ENCODE assay signal across 10 cellular contexts in genomic region chr18:22466608-22467390, GRCh38. TPM values are rescaled to one million over a fixed set of nuclear protein-coding genes. Genes with fewer than 3 reads are reported as not detected.
A peak's percentile ranks its signal among the peaks of the same experiment; 100 is the strongest.
DNase-seq lines count a peak whose midpoint lies in the region; ATAC-seq, FAIRE-seq and TF ChIP-seq lines count a peak whose summit lies in the region.
"Had no signal": no experiment of that assay in that cellular context is flagged by ENCODE, and none has a peak within 500 bp of the region (broad histone marks: within the 10 kb centered on the region; RNA-seq: fewer than 3 reads in every experiment).

No MANE protein-coding gene starts in this region.

- H2AFZ ChIP-seq in GM23338 (peak overlapping the region; percentile 56; the same call in 1 of the 2 replicates), astrocyte (ENCODE audit: low read depth, low read length) (no peak overlapping the region), smooth muscle cell (ENCODE audit: low read depth) (no peak overlapping the region)

- no peaks in the 10 kb centered on the region for H3K9me3 Mint-ChIP-seq in GM23338
- no peaks in the 10 kb centered on the region for H3K9me3 Mint-ChIP-seq in astrocyte (ENCODE audit: unreplicated experiment)

- H3K9me3 ChIP-seq in astrocyte (ENCODE audit: insufficient read depth, low read depth, low read length) (peaks cover 4% of the 10 kb centered on the region), left ventricle myocardium inferior (replicated peaks) (no peaks in the 10 kb centered on the region), smooth muscle cell (replicated peaks; ENCODE audit: low read depth) (no peaks in the 10 kb centered on the region)

- intact Hi-C loops in left ventricle myocardium inferior (cut with micrococcal nuclease), result loop anchor here (10.0 kb wide), 1 partner anchor 88 kb away; no protein-coding TSS in a partner anchor

- ATAC-seq in GM23338, result no peak
- no peak for ATAC-seq in GM18907 (IDR thresholded peaks at IDR 0.05; ENCODE audit: unreplicated experiment)
- no peak for ATAC-seq in GM19467 (IDR thresholded peaks at IDR 0.05; ENCODE audit: unreplicated experiment)

- H3K4me2 ChIP-seq in GM23338, result no peak overlapping the region
- H3K4me2 ChIP-seq in astrocyte (ENCODE audit: low read length), result peak overlapping the region; percentile 78
- H3K4me2 ChIP-seq in smooth muscle cell, result peak overlapping the region; percentile 73

- FAIRE-seq in astrocyte (lab: Jason Lieb, UNC), result peak; percentile 87

- H3K9me2 ChIP-seq in GM23338 (ENCODE audit: insufficient read depth), result no peaks in the 10 kb centered on the region

- H3K27ac ChIP-seq in GM23338 (ENCODE audit: low read depth) (no peak overlapping the region), astrocyte (ENCODE audit: low read depth, low read length) (peak overlapping the region; percentile 94), left ventricle myocardium inferior (replicated peaks) (peak overlapping the region; percentile 96), smooth muscle cell (ENCODE audit: low read depth) (peak overlapping the region; percentile 99)

- H3K27me3 Mint-ChIP-seq in GM23338 (ENCODE audit: insufficient read depth, low read depth, poor library complexity) (peaks cover 3% of the 10 kb centered on the region), astrocyte (ENCODE audit: low read depth, unreplicated experiment) (no peaks in the 10 kb centered on the region)
- H3K27me3 Mint-ChIP-seq: activated naive CD4-positive, alpha-beta T cell treated with anti-CD3 and anti-CD28 coated beads, Interleukin-2, amount 50 U/mL, for 24 hours had no signal

- no peak overlapping the region for H3K4me3 Mint-ChIP-seq in GM23338
- peak overlapping the region; percentile 41 for H3K4me3 Mint-ChIP-seq in astrocyte (ENCODE audit: unreplicated experiment)
- H3K4me3 Mint-ChIP-seq: activated naive CD4-positive, alpha-beta T cell treated with anti-CD3 and anti-CD28 coated beads, Interleukin-2, amount 50 U/mL, for 24 hours; T-cell had no signal

- TF ChIP-seq CTCF in GM23338 (conservative IDR thresholded peaks at IDR 0.05; ENCODE audit: low read depth in 2 of 2), result no peak
- TF ChIP-seq CTCF in astrocyte (IDR thresholded peaks at IDR 0.05; ENCODE audit: insufficient read depth, low read depth, low read length), result no peak
- no peak for TF ChIP-seq CTCF in left ventricle myocardium inferior (IDR thresholded peaks at IDR 0.05; ENCODE audit: borderline replicate concordance)
- no peak for TF ChIP-seq CTCF in smooth muscle cell (IDR thresholded peaks at IDR 0.05; ENCODE audit: borderline replicate concordance, insufficient read depth, poor library complexity, severe bottlenecking)
- no peak for TF ChIP-seq CTCF in GM20000 (IDR thresholded peaks at IDR 0.05; ENCODE audit: extremely low read depth, missing control alignments)

- H3K9ac ChIP-seq in astrocyte (ENCODE audit: low read length), result peak overlapping the region; percentile 72
- H3K9ac ChIP-seq in smooth muscle cell (ENCODE audit: low read depth), result peak overlapping the region; percentile 93

- H3K27me3 ChIP-seq in GM23338 (ENCODE audit: insufficient read depth) (no peaks in the 10 kb centered on the region), astrocyte (ENCODE audit: insufficient read depth, low read length) (no peaks in the 10 kb centered on the region), left ventricle myocardium inferior (ENCODE audit: low read depth) (no peaks in the 10 kb centered on the region), smooth muscle cell (ENCODE audit: low read depth) (no peaks in the 10 kb centered on the region)

- H4K20me1 ChIP-seq in GM23338 (replicated peaks; ENCODE audit: insufficient read depth), result no peaks in the 10 kb centered on the region
- H4K20me1 ChIP-seq in astrocyte (ENCODE audit: insufficient read depth, low read length), result no peaks in the 10 kb centered on the region
- no peaks in the 10 kb centered on the region for H4K20me1 ChIP-seq in smooth muscle cell (ENCODE audit: low read depth)

- H3K36me3 Mint-ChIP-seq in GM23338 (ENCODE audit: low read depth) (no peaks in the 10 kb centered on the region), astrocyte (ENCODE audit: low read depth, unreplicated experiment) (no peaks in the 10 kb centered on the region)
- H3K36me3 Mint-ChIP-seq: activated naive CD4-positive, alpha-beta T cell treated with anti-CD3 and anti-CD28 coated beads, Interleukin-2, amount 50 U/mL, for 24 hours; T-cell had no signal

- DNase-seq in GM23338 (ENCODE audit: low spot score) (no peak), astrocyte (ENCODE audit: low read depth) (peak; percentile 89), left ventricle myocardium inferior (peak; percentile 23), smooth muscle cell (lab: John Stamatoyannopoulos, UW; ENCODE audit: unreplicated experiment) (no peak), GM20000 (ENCODE audit: low spot score) (no peak)
- DNase-seq in activated CD8-positive, alpha-beta memory T cell treated with anti-CD3 and anti-CD28 coated beads, Interleukin-2, amount 50 U/mL, for 4 hours, result no peak

- WGBS in smooth muscle cell (ENCODE audit: low lambda C conversion rate), result 28% methylated on average over 3 of the region's 3 CpGs

- no peak overlapping the region for H3K27ac Mint-ChIP-seq in GM23338
- H3K27ac Mint-ChIP-seq in astrocyte (ENCODE audit: unreplicated experiment), result peak overlapping the region; percentile 96
- H3K27ac Mint-ChIP-seq: activated naive CD4-positive, alpha-beta T cell treated with anti-CD3 and anti-CD28 coated beads, Interleukin-2, amount 50 U/mL, for 24 hours; T-cell had no signal

- H3K4me1 ChIP-seq in GM23338 (ENCODE audit: insufficient read depth), result peaks cover 23% of the 10 kb centered on the region
- peaks cover 58% of the 10 kb centered on the region for H3K4me1 ChIP-seq in astrocyte (ENCODE audit: insufficient read depth, low read length)
- peaks cover 59% of the 10 kb centered on the region for H3K4me1 ChIP-seq in left ventricle myocardium inferior
- peaks cover 17% of the 10 kb centered on the region for H3K4me1 ChIP-seq in smooth muscle cell (ENCODE audit: low read depth)

- no peaks in the 10 kb centered on the region for H3K79me2 ChIP-seq in GM23338 (replicated peaks; ENCODE audit: insufficient read depth)
- H3K79me2 ChIP-seq in astrocyte (ENCODE audit: insufficient read depth, low read length), result no peaks in the 10 kb centered on the region
- no peaks in the 10 kb centered on the region for H3K79me2 ChIP-seq in smooth muscle cell (ENCODE audit: low read depth)

- H3K36me3 ChIP-seq in GM23338 (ENCODE audit: insufficient read depth), result no peaks in the 10 kb centered on the region
- H3K36me3 ChIP-seq in astrocyte (ENCODE audit: insufficient read depth, low read length), result no peaks in the 10 kb centered on the region
- no peaks in the 10 kb centered on the region for H3K36me3 ChIP-seq in left ventricle myocardium inferior
- H3K36me3 ChIP-seq in smooth muscle cell (ENCODE audit: low read depth), result no peaks in the 10 kb centered on the region

- H3K4me3 ChIP-seq in GM23338, result no peak overlapping the region
- H3K4me3 ChIP-seq in astrocyte (ENCODE audit: insufficient read depth, low read depth, low read length), result peak overlapping the region; percentile 3
- H3K4me3 ChIP-seq in left ventricle myocardium inferior, result peak overlapping the region; percentile 33
- H3K4me3 ChIP-seq in smooth muscle cell, result no peak overlapping the region

- no peaks in the 10 kb centered on the region for H3F3A ChIP-seq in GM23338 (replicated peaks; ENCODE audit: low read depth)
- H3F3A ChIP-seq in smooth muscle cell (ENCODE audit: low read depth), result peaks cover 21% of the 10 kb centered on the region

- H3K4me1 Mint-ChIP-seq in GM23338 (peaks cover 23% of the 10 kb centered on the region), astrocyte (ENCODE audit: low read depth, unreplicated experiment) (peaks cover 57% of the 10 kb centered on the region)
- H3K4me1 Mint-ChIP-seq: activated naive CD4-positive, alpha-beta T cell treated with anti-CD3 and anti-CD28 coated beads, Interleukin-2, amount 50 U/mL, for 24 hours had no signal

TF ChIP-seq in GM23338, 12 proteins besides CTCF, POLR2A, EP300 and RAD21 (continues in another document):
- TF ChIP-seq JUNB (IDR thresholded peaks at IDR 0.05; ENCODE audit: unreplicated experiment) (no peak), EZH2 (IDR thresholded peaks at IDR 0.05; ENCODE audit: low read depth, unreplicated experiment) (no peak), STAT1 (IDR thresholded peaks at IDR 0.05; ENCODE audit: unreplicated experiment) (no peak)
- TF ChIP-seq, protein P1, sequence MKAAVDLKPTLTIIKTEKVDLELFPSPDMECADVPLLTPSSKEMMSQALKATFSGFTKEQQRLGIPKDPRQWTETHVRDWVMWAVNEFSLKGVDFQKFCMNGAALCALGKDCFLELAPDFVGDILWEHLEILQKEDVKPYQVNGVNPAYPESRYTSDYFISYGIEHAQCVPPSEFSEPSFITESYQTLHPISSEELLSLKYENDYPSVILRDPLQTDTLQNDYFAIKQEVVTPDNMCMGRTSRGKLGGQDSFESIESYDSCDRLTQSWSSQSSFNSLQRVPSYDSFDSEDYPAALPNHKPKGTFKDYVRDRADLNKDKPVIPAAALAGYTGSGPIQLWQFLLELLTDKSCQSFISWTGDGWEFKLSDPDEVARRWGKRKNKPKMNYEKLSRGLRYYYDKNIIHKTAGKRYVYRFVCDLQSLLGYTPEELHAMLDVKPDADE (IDR thresholded peaks at IDR 0.05), result no peak

RNA-seq across cellular contexts. Expression of gene CTAGE1, which starts 49.1 kb away (rescaled TPM):
- 0.03 TPM in 1 of 2 replicates, not detected in the other for total RNA-seq in GM23338 (2014; rRNA removed; shearing (Covaris generic))
- polyA plus RNA-seq in GM23338 (2016; fragmentation: Nextera tagmentation; extraction: Ambion mirVana) (0.05 and 0.06 TPM in 2 replicates), smooth muscle cell (not detected in 2 replicates)
- total RNA-seq in astrocyte (0.12 and 0.30 TPM in 2 replicates), left ventricle myocardium inferior (not detected), smooth muscle cell (not detected in 2 replicates)
- total RNA-seq: T-cell had no signal

Comparison
In these comparisons a context has a peak if more than half of its experiments do, and no peak if none do; other contexts are left out.
1. DNase-seq: peak in astrocyte (single experiment) and left ventricle myocardium inferior (single experiment); none in GM23338 (single experiment), smooth muscle cell (single experiment), activated CD8-positive, alpha-beta memory T cell treated with anti-CD3 and anti-CD28 coated beads, Interleukin-2, amount 50 U/mL, for 4 hours (single experiment) and GM20000 (single experiment).
2. H3K4me3 ChIP-seq: peak in astrocyte (single experiment) and left ventricle myocardium inferior (single experiment); none in GM23338 (single experiment) and smooth muscle cell (single experiment).